In the genomic region with DNA sequence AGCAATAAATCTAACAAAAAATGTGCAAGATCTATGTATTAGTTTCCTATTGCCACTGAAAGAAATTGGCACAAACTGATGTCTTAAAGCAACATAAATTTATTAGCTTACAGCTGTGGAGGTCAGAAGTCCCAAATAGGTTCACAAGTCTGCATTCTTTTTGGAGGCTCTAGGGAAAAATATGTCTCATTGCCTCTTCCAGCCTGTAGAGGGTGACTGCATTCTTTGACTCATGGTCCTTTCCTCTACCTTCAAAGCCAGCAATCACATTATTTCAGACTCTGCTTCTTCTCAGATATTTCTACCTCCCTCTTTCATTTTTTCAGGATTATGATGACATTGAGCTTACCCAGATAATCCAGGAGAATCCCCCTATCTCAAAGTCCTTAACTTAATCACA, we compare ENCODE assay signal across 1 cellular context.
TF ChIP-seq lines count a peak whose summit lies in the region.

No MANE protein-coding gene starts in this region.

TF ChIP-seq in H1, 55 proteins besides CTCF, POLR2A, EP300 and RAD21 (continued from another document):
- TF ChIP-seq, protein P1, sequence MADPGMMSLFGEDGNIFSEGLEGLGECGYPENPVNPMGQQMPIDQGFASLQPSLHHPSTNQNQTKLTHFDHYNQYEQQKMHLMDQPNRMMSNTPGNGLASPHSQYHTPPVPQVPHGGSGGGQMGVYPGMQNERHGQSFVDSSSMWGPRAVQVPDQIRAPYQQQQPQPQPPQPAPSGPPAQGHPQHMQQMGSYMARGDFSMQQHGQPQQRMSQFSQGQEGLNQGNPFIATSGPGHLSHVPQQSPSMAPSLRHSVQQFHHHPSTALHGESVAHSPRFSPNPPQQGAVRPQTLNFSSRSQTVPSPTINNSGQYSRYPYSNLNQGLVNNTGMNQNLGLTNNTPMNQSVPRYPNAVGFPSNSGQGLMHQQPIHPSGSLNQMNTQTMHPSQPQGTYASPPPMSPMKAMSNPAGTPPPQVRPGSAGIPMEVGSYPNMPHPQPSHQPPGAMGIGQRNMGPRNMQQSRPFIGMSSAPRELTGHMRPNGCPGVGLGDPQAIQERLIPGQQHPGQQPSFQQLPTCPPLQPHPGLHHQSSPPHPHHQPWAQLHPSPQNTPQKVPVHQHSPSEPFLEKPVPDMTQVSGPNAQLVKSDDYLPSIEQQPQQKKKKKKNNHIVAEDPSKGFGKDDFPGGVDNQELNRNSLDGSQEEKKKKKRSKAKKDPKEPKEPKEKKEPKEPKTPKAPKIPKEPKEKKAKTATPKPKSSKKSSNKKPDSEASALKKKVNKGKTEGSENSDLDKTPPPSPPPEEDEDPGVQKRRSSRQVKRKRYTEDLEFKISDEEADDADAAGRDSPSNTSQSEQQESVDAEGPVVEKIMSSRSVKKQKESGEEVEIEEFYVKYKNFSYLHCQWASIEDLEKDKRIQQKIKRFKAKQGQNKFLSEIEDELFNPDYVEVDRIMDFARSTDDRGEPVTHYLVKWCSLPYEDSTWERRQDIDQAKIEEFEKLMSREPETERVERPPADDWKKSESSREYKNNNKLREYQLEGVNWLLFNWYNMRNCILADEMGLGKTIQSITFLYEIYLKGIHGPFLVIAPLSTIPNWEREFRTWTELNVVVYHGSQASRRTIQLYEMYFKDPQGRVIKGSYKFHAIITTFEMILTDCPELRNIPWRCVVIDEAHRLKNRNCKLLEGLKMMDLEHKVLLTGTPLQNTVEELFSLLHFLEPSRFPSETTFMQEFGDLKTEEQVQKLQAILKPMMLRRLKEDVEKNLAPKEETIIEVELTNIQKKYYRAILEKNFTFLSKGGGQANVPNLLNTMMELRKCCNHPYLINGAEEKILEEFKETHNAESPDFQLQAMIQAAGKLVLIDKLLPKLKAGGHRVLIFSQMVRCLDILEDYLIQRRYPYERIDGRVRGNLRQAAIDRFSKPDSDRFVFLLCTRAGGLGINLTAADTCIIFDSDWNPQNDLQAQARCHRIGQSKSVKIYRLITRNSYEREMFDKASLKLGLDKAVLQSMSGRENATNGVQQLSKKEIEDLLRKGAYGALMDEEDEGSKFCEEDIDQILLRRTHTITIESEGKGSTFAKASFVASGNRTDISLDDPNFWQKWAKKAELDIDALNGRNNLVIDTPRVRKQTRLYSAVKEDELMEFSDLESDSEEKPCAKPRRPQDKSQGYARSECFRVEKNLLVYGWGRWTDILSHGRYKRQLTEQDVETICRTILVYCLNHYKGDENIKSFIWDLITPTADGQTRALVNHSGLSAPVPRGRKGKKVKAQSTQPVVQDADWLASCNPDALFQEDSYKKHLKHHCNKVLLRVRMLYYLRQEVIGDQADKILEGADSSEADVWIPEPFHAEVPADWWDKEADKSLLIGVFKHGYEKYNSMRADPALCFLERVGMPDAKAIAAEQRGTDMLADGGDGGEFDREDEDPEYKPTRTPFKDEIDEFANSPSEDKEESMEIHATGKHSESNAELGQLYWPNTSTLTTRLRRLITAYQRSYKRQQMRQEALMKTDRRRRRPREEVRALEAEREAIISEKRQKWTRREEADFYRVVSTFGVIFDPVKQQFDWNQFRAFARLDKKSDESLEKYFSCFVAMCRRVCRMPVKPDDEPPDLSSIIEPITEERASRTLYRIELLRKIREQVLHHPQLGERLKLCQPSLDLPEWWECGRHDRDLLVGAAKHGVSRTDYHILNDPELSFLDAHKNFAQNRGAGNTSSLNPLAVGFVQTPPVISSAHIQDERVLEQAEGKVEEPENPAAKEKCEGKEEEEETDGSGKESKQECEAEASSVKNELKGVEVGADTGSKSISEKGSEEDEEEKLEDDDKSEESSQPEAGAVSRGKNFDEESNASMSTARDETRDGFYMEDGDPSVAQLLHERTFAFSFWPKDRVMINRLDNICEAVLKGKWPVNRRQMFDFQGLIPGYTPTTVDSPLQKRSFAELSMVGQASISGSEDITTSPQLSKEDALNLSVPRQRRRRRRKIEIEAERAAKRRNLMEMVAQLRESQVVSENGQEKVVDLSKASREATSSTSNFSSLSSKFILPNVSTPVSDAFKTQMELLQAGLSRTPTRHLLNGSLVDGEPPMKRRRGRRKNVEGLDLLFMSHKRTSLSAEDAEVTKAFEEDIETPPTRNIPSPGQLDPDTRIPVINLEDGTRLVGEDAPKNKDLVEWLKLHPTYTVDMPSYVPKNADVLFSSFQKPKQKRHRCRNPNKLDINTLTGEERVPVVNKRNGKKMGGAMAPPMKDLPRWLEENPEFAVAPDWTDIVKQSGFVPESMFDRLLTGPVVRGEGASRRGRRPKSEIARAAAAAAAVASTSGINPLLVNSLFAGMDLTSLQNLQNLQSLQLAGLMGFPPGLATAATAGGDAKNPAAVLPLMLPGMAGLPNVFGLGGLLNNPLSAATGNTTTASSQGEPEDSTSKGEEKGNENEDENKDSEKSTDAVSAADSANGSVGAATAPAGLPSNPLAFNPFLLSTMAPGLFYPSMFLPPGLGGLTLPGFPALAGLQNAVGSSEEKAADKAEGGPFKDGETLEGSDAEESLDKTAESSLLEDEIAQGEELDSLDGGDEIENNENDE (IDR thresholded peaks at IDR 0.05; ENCODE audit: insufficient replicate concordance, low read length), result no peak
- TF ChIP-seq CHD1 (IDR thresholded peaks at IDR 0.05; ENCODE audit: low read depth, low read length) (no peak), SP1 (IDR thresholded peaks at IDR 0.05; ENCODE audit: low read depth, low read length) (no peak), ASH2L (IDR thresholded peaks at IDR 0.05; ENCODE audit: low read length) (no peak), CEBPB (IDR thresholded peaks at IDR 0.05; ENCODE audit: low read depth, low read length) (no peak), POLR2AphosphoS5 (IDR thresholded peaks at IDR 0.05; ENCODE audit: low read depth, low read length) (no peak), SIX5 (IDR thresholded peaks at IDR 0.05; ENCODE audit: low read depth, low read length) (no peak), SRF (IDR thresholded peaks at IDR 0.05; ENCODE audit: low read depth, low read length) (no peak), JUN (IDR thresholded peaks at IDR 0.05; ENCODE audit: low read depth, low read length) (no peak)
- TF ChIP-seq, protein P2, sequence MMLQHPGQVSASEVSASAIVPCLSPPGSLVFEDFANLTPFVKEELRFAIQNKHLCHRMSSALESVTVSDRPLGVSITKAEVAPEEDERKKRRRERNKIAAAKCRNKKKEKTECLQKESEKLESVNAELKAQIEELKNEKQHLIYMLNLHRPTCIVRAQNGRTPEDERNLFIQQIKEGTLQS (IDR thresholded peaks at IDR 0.05; ENCODE audit: insufficient read depth, low read depth, low read length), result no peak
